In the genomic region with DNA sequence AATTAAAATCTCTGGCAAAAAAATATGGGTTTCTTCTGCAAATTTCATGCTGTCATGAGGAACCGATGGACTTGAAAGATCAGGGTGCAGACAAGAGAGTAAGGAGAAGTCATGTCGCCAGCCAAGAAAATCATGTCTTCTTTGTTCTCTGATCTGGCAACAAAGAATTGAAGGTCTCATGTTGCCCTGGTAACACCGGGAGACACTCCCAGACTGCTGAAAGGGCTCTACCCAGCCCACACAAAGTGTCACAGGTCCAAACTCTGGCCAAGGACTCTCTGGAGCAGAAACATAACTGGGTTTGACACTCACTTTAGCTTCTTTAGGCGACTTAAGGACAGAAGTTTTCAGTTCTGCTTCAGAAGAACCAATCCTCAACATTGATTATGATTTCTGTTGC, we compare ENCODE assay signal across 16 cellular contexts. TPM values are rescaled to one million over a fixed set of nuclear protein-coding genes. Genes with fewer than 3 reads are reported as not detected.
DNase-seq lines count a peak whose midpoint lies in the region; ATAC-seq and TF ChIP-seq lines count a peak whose summit lies in the region.
"Had no signal": no experiment of that assay in that cellular context is flagged by ENCODE, and none has a peak within 500 bp of the region (broad histone marks: within the 10 kb centered on the region; RNA-seq: fewer than 3 reads in every experiment).

No MANE protein-coding gene starts in this region.

- H3K27ac ChIP-seq in parathyroid adenoma, result no peak overlapping the region
- no peak overlapping the region for H3K27ac ChIP-seq in Karpas-422 (ENCODE audit: low read length)

- no peak overlapping the region for H3K4me3 Mint-ChIP-seq in effector memory CD8-positive, alpha-beta T cell
- H3K4me3 Mint-ChIP-seq: activated T-cell treated with anti-CD3 and anti-CD28 coated beads, Interleukin-2, amount 50 U/mL, for 4 hours had no signal

- H4K20me1 ChIP-seq in Karpas-422 (ENCODE audit: insufficient read depth, low read depth, low read length), result no peaks in the 10 kb centered on the region

- H3K9me3 ChIP-seq in parathyroid adenoma (ENCODE audit: control insufficient read depth, low read length), result no peaks in the 10 kb centered on the region
- no peaks in the 10 kb centered on the region for H3K9me3 ChIP-seq in Karpas-422 (ENCODE audit: low read length)
- H3K9me3 ChIP-seq: Peyer's patch had no signal

- H3K27me3 ChIP-seq in parathyroid adenoma (ENCODE audit: control insufficient read depth, insufficient read depth, low read length) (no peaks in the 10 kb centered on the region), Karpas-422 (ENCODE audit: low read length) (no peaks in the 10 kb centered on the region)
- H3K27me3 ChIP-seq: Peyer's patch had no signal

- DNase-seq in NCI-H2081 (lab: John Stamatoyannopoulos, UW) (peak; percentile 10 to 52), NCI-H2081 treated with DMSO at 0.1 percent for 48 hours (lab: John Stamatoyannopoulos, UW) (no peak), KBM-7 (peak; percentile 12), NCI-H146 (lab: John Stamatoyannopoulos, UW) (no peak), Karpas-422 (no peak)
- no peak for DNase-seq in effector memory CD8-positive, alpha-beta T cell
- DNase-seq: ACHN; activated CD4-positive, alpha-beta T cell treated with anti-CD3 and anti-CD28 coated beads for 4 hours; activated T-cell treated with anti-CD3 and anti-CD28 coated beads, Interleukin-2, amount 50 U/mL, for 4 hours; erythroblast had no signal

- peak overlapping the region; percentile 52 to 78 for H3K27ac Mint-ChIP-seq in effector memory CD8-positive, alpha-beta T cell

- no peak for TF ChIP-seq CTCF in parathyroid adenoma (IDR thresholded peaks at IDR 0.05)

- peak overlapping the region; percentile 61 for H2AFZ ChIP-seq in parathyroid adenoma
- no peak overlapping the region for H2AFZ ChIP-seq in Karpas-422 (ENCODE audit: low read length)

- H3K4me2 ChIP-seq in parathyroid adenoma (ENCODE audit: low read length), result no peak overlapping the region
- H3K4me2 ChIP-seq in Karpas-422 (ENCODE audit: low read depth, low read length, poor library complexity, severe bottlenecking), result no peak overlapping the region
- H3K4me2 ChIP-seq: smooth muscle cell had no signal

- H3K36me3 Mint-ChIP-seq in effector memory CD8-positive, alpha-beta T cell (ENCODE audit: insufficient read depth), result peaks cover 8% of the 10 kb centered on the region

- H3K9me3 Mint-ChIP-seq in effector memory CD8-positive, alpha-beta T cell, result no peaks in the 10 kb centered on the region
- H3K9me3 Mint-ChIP-seq: activated T-cell treated with anti-CD3 and anti-CD28 coated beads, Interleukin-2, amount 50 U/mL, for 4 hours had no signal

- H3K9me2 ChIP-seq in Karpas-422 (replicated peaks; ENCODE audit: insufficient read depth, low read length), result no peaks in the 10 kb centered on the region

- ATAC-seq in effector memory CD8-positive, alpha-beta T cell (replicated peaks), result no peak
- no peak for ATAC-seq in HG03565 (IDR thresholded peaks at IDR 0.05; ENCODE audit: unreplicated experiment)
- ATAC-seq: activated T-cell treated with anti-CD3 and anti-CD28 coated beads, Interleukin-2, amount 50 U/mL, for 4 hours; left lobe of liver had no signal

- H3K4me3 ChIP-seq in parathyroid adenoma (ENCODE audit: low read depth, low read length) (no peak overlapping the region), Karpas-422 (ENCODE audit: low read length) (no peak overlapping the region)
- H3K4me3 ChIP-seq: Peyer's patch, smooth muscle cell had no signal

- H3K36me3 ChIP-seq in parathyroid adenoma (ENCODE audit: control insufficient read depth, insufficient read depth, low read length) (no peaks in the 10 kb centered on the region), Karpas-422 (ENCODE audit: insufficient read depth, low read length) (no peaks in the 10 kb centered on the region)
- H3K36me3 ChIP-seq: Peyer's patch had no signal

- peaks cover 0 to 18% of the 10 kb centered on the region in 2 donors for H3K4me1 Mint-ChIP-seq in effector memory CD8-positive, alpha-beta T cell (ENCODE audit: low read depth in 2 of 2)

- in situ Hi-C loops in KBM-7 (cut with MboI; ENCODE audit: low pct_unique_long_range_greater_than_20kb, low sequenced_read_pairs), result no loop called here

- H3K9ac ChIP-seq in parathyroid adenoma (no peak overlapping the region), Karpas-422 (ENCODE audit: low read length) (no peak overlapping the region)

- H3K27me3 Mint-ChIP-seq in effector memory CD8-positive, alpha-beta T cell, result no peaks in the 10 kb centered on the region

- H3K4me1 ChIP-seq in parathyroid adenoma, result peaks cover 15% of the 10 kb centered on the region
- H3K4me1 ChIP-seq in Karpas-422 (ENCODE audit: low read length), result no peaks in the 10 kb centered on the region

- H3K79me2 ChIP-seq in parathyroid adenoma (no peaks in the 10 kb centered on the region), Karpas-422 (ENCODE audit: low read length) (no peaks in the 10 kb centered on the region)

RNA-seq across cellular contexts. Expression of a gene that starts 42.8 kb away (rescaled TPM):
- 7.5 and 11.3 TPM in 2 replicates for total RNA-seq in Karpas-422 (2014; rRNA removed; shearing (Covaris generic); ENCODE audit: low replicate concordance)
- total RNA-seq: NCI-H460, smooth muscle cell had no signal

Comparison
In these comparisons a context has a peak if more than half of its experiments do, and no peak if none do; other contexts are left out.
1. DNase-seq: peak in NCI-H2081 (2 of 2) and KBM-7 (single experiment); none in NCI-H2081 treated with DMSO at 0.1 percent for 48 hours (single experiment), effector memory CD8-positive, alpha-beta T cell (0 of 3), NCI-H146 (single experiment) and Karpas-422 (single experiment).